Comparison of ENCODE assay signal across 6 cellular contexts in the genomic region with DNA sequence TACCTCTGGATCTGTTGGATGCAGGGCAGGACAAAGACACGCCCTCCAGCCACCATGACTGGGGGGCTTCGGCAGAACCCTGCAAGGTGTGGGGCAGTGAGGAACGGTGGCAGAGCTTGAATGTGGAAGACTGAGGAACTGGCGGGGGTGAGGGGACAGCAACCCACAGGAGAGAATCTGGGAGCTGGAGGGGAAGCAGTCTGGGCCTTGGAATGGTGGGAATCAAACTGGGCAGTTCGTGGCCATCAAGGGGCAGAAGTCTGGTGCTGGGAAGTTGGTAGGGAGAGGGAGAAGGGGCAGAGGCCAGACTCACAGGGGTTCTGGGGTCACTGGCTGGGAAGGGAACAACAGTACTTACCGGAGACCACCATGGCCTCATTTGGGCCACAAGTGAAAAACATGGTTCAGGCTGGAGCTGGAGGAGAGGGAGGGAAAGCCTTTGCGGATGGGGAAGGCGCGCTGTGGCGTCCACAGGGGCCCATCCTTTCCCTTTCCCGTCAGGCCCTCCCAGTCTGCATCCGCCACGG. TPM values are rescaled to one million over a fixed set of nuclear protein-coding genes. Genes with fewer than 3 reads are reported as not detected.
DNase-seq lines count a peak whose midpoint lies in the region; ATAC-seq and TF ChIP-seq lines count a peak whose summit lies in the region.

No MANE protein-coding gene starts in this region.

- CTCF ChIA-PET in mammary epithelial cell (lab: Charles Lee; ENCODE audit: low non-redundant PET): interaction anchor here (1.1 to 1.2 kb wide), 2 partner anchors 11 to 78 kb away, joined by 3 to 4 read pairs; no protein-coding TSS in a partner anchor

- 38% methylated on average over 3 of the region's 13 CpGs for WGBS in mammary epithelial cell (ENCODE audit: low coverage, missing lambda C conversion rate)

- peak overlapping the region; percentile 59 for H3K9ac ChIP-seq in mammary epithelial cell (ENCODE audit: insufficient read depth, low read length)

- DNase-seq in HT-29 (ENCODE audit: low spot score) (peak; percentile 16), mammary epithelial cell (peak; percentile 41), kidney glomerular epithelial cell (lab: John Stamatoyannopoulos, UW) (no peak), GM19238 (ENCODE audit: insufficient read length, low spot score) (no peak)

- H3K4me3 ChIP-seq in mammary epithelial cell (replicated peaks in 1 of 3; ENCODE audit: insufficient read depth in 1 of 3, low read depth in 2 of 3, low read length in 3 of 3): peak overlapping the region; percentile 46 to 93 (median 76)
- H3K4me3 ChIP-seq in neutrophil (ENCODE audit: low read depth in 1 of 2, low read length in 1 of 2): peak overlapping the region; percentile 89 to 99

- TF ChIP-seq CTCF in mammary epithelial cell (conservative IDR thresholded peaks at IDR 0.05 in 1 of 2, IDR thresholded peaks at IDR 0.05 in 1 of 2; ENCODE audit: extremely low read depth in 1 of 2, insufficient read depth in 1 of 2, low read depth in 1 of 2, low read length in 2 of 2) (no peak), neutrophil (IDR thresholded peaks at IDR 0.05) (no peak)

- H4K20me1 ChIP-seq in mammary epithelial cell (ENCODE audit: insufficient read depth, low read length): no peaks in the 10 kb centered on the region

- intact Hi-C loops in mammary epithelial cell (cut with micrococcal nuclease): loop anchor here (1.0 to 5.0 kb wide), 6 partner anchors 27 to 345 kb away; a partner anchor contains a TSS

- in situ Hi-C loops in mammary epithelial cell (cut with MboI; ENCODE audit: low sequenced_read_pairs in 2 of 2): no loop called here

- peak overlapping the region; percentile 56 for H3K27ac ChIP-seq in mammary epithelial cell (ENCODE audit: insufficient read depth, low read depth, low read length)
- peak overlapping the region; percentile 92 for H3K27ac ChIP-seq in neutrophil

- H3K4me2 ChIP-seq in mammary epithelial cell (ENCODE audit: insufficient read depth, low read depth, low read length): peak overlapping the region; percentile 78

- H3K4me1 ChIP-seq in mammary epithelial cell (ENCODE audit: insufficient read depth, low read length): peaks cover 19% of the 10 kb centered on the region
- peaks cover 53% of the 10 kb centered on the region in 2 experiments for H3K4me1 ChIP-seq in neutrophil (ENCODE audit: control insufficient read depth in 1 of 2, insufficient read depth in 1 of 2, low read depth in 1 of 2, low read length in 1 of 2)

- H3K27me3 ChIP-seq in mammary epithelial cell (ENCODE audit: insufficient read depth, low read length) (no peaks in the 10 kb centered on the region), neutrophil (no peaks in the 10 kb centered on the region)

- no peaks in the 10 kb centered on the region for H3K9me3 ChIP-seq in mammary epithelial cell (replicated peaks; ENCODE audit: insufficient read depth, low read length)
- H3K9me3 ChIP-seq in neutrophil: no peaks in the 10 kb centered on the region

- no TSS peak for BruUV-seq in mammary epithelial cell (replicated peaks; lab: Mats Ljungman, UMichigan)

- H3K36me3 ChIP-seq in mammary epithelial cell (ENCODE audit: insufficient read depth, low read length) (peaks cover 5% of the 10 kb centered on the region), neutrophil (peaks cover 43% of the 10 kb centered on the region)

- H3K79me2 ChIP-seq in mammary epithelial cell (ENCODE audit: insufficient read depth, low read length): peaks cover 28% of the 10 kb centered on the region

- no peak for ATAC-seq in GM19023 (IDR thresholded peaks at IDR 0.05; ENCODE audit: unreplicated experiment)

- no peak overlapping the region for H2AFZ ChIP-seq in mammary epithelial cell (ENCODE audit: low read depth, low read length)

- dilution Hi-C loops in mammary epithelial cell (cut with HindIII; ENCODE audit: low sequenced_read_pairs): no loop called here

RNA-seq across cellular contexts. Expression of a gene that starts 0.6 kb away (rescaled TPM):
- 142 and 152 TPM in 2 replicates for total RNA-seq in HT-29 (2014; rRNA removed; shearing (Covaris generic))
- 10 to 100 TPM; 53.9 to 57.5 TPM for total RNA-seq in mammary epithelial cell
- polyA plus RNA-seq in mammary epithelial cell: 63.7 TPM
- 47.4 TPM for polyA minus RNA-seq in mammary epithelial cell

RNA-seq across cellular contexts. Expression of a gene that starts 2.5 kb away (rescaled TPM):
- 200 and 206 TPM in 2 replicates for total RNA-seq in HT-29 (2014; rRNA removed; shearing (Covaris generic))
- total RNA-seq in mammary epithelial cell: 100 to 1,000 TPM in 1 of 2 donors, 10 to 100 TPM in 1; 68.8 to 390 TPM
- 121 TPM for polyA plus RNA-seq in mammary epithelial cell
- 81.4 TPM for polyA minus RNA-seq in mammary epithelial cell

RNA-seq across cellular contexts. Expression of a gene that starts 21.7 kb away (rescaled TPM):
- total RNA-seq in HT-29 (2014; rRNA removed; shearing (Covaris generic)): 935 and 959 TPM in 2 replicates
- 100 to 1,000 TPM; 400 to 787 TPM for total RNA-seq in mammary epithelial cell
- polyA plus RNA-seq in mammary epithelial cell: 1,634 TPM
- 1,336 TPM for polyA minus RNA-seq in mammary epithelial cell

RNA-seq across cellular contexts. Expression of a gene that starts 24.8 kb away (rescaled TPM):
- 24.8 and 24.9 TPM in 2 replicates for total RNA-seq in HT-29 (2014; rRNA removed; shearing (Covaris generic))
- total RNA-seq in mammary epithelial cell: 10 to 100 TPM; 12.8 to 36.7 TPM
- polyA plus RNA-seq in mammary epithelial cell: 10.7 TPM
- 62.3 TPM for polyA minus RNA-seq in mammary epithelial cell

RNA-seq across cellular contexts. Expression of a gene that starts 51.1 kb away (rescaled TPM):
- total RNA-seq in HT-29 (2014; rRNA removed; shearing (Covaris generic)): 16.2 and 18.3 TPM in 2 replicates
- total RNA-seq in mammary epithelial cell: 10 to 100 TPM in 1 of 2 donors, 1 to 10 TPM in 1; 2.3 to 13.2 TPM
- 26.2 TPM for polyA plus RNA-seq in mammary epithelial cell
- 25.5 TPM for polyA minus RNA-seq in mammary epithelial cell

Comparison
In these comparisons a context has a peak if more than half of its experiments do, and no peak if none do; other contexts are left out.
1. DNase-seq: peak in HT-29 (single experiment) and mammary epithelial cell (single experiment); none in kidney glomerular epithelial cell (single experiment) and GM19238 (single experiment).